In the genomic region with DNA sequence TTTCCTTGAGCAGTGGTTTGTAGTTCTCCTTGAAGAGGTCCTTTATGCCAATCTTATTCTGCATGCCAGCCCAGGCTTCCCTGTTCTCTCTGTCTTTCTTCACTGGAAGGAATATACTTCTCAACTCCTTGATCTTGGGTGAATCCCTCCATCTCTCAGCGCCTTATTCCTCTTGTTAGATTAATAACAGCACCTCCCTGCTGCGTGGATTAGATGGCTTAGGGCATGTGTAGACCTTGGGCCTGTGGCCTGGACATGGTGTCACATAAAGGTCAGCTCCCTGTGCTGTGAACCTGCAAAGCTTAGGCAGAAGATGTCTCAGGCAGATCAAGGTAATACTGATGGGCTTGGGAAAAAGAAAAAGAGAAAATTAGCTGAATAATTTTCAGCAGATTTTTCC, we compare ENCODE assay signal across 20 cellular contexts. TPM values are rescaled to one million over a fixed set of nuclear protein-coding genes. Genes with fewer than 3 reads are reported as not detected.
"Had no signal": no experiment of that assay in that cellular context is flagged by ENCODE, and none has a peak within 500 bp of the region (broad histone marks: within the 10 kb centered on the region; RNA-seq: fewer than 3 reads in every experiment).

No MANE protein-coding gene starts in this region.

- H3K9me3 ChIP-seq: ascending aorta, mucosa of descending colon, spleen had no signal

- H3K27me3 ChIP-seq: ascending aorta, heart left ventricle, spleen had no signal

- H3K36me3 Mint-ChIP-seq: type B pancreatic cell had no signal

- H3K27me3 Mint-ChIP-seq: type B pancreatic cell had no signal

- H3K4me3 Mint-ChIP-seq: nephron progenitor cell, type B pancreatic cell had no signal

- DNase-seq: activated CD4-positive, alpha-beta T cell treated with anti-CD3 and anti-CD28 coated beads, Interleukin-2, amount 50 U/mL, for 4 hours; activated gamma-delta T cell; activated T-cell treated with anti-CD3 and anti-CD28 coated beads for 4 hours; heart left ventricle; mucosa of descending colon; nephron progenitor cell; spleen; stimulated activated CD4-positive, alpha-beta T cell treated with anti-CD3 and anti-CD28 coated beads, Interleukin-1b, Interleukin-23, amount 100 ng/mL, for 48 hours; stimulated activated naive CD4-positive, alpha-beta T cell; T-helper 1 cell had no signal

- H3K27ac ChIP-seq: ascending aorta, heart left ventricle, SK-N-MC had no signal

- ATAC-seq: heart left ventricle, left lobe of liver, sciatic nerve had no signal

- H3K36me3 ChIP-seq: ascending aorta, heart left ventricle had no signal

- H3K9me3 Mint-ChIP-seq: type B pancreatic cell had no signal

- H3K4me3 ChIP-seq: ascending aorta, heart left ventricle, mucosa of descending colon, SK-N-MC had no signal

- H3K4me1 ChIP-seq: ascending aorta had no signal

- H3K27ac Mint-ChIP-seq: nephron progenitor cell, type B pancreatic cell had no signal

RNA-seq across cellular contexts. Expression of a gene that starts 18.3 kb away (rescaled TPM):
- total RNA-seq: bronchial epithelial cell, endothelial cell of umbilical vein, fibroblast of lung, osteoblast, pulmonary artery endothelial cell had no signal
